13 cellular contexts compared by ENCODE assay signal in the genomic region with DNA sequence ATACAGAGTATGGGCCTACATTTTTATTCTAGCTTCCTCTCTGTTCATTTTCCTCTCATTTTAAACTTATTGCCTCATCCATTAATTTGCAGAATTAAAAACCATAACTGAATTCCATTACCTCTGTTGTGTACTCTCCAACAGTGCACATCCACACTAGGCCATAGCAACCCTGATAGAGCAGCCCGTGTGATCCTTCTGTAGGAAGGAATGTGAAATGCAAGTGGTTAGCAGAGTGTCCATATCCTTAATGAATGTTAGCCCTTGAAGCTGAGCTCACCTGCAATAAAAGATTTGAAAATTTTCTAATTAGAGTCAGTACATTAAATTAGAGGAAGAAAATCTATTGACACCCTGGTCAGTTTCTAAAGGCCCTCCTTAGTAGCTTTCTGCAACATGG. TPM values are rescaled to one million over a fixed set of nuclear protein-coding genes. Genes with fewer than 3 reads are reported as not detected.
DNase-seq lines count a peak whose midpoint lies in the region; ATAC-seq, FAIRE-seq and TF ChIP-seq lines count a peak whose summit lies in the region.
"Had no signal": no experiment of that assay in that cellular context is flagged by ENCODE, and none has a peak within 500 bp of the region (broad histone marks: within the 10 kb centered on the region; RNA-seq: fewer than 3 reads in every experiment).

No MANE protein-coding gene starts in this region.

- FAIRE-seq in D721Med (lab: Jason Lieb, UNC) = no peak

- peak; percentile 11 for TF ChIP-seq CTCF in D721Med (IDR thresholded peaks at IDR 0.05; ENCODE audit: insufficient read depth, missing control alignments)
- TF ChIP-seq CTCF in chondrocyte (IDR thresholded peaks at IDR 0.05) = peak; percentile 54
- peak; percentile 34 for TF ChIP-seq CTCF in mesothelial cell of epicardium (IDR thresholded peaks at IDR 0.05; ENCODE audit: unreplicated experiment)

- DNase-seq in D721Med (ENCODE audit: insufficient read length, low spot score) (no peak), LHCN-M2 (ENCODE audit: low read depth) (peak; percentile 15), chondrocyte (ENCODE audit: low spot score) (no peak), mesothelial cell of epicardium (ENCODE audit: low spot score in 2 of 2, unreplicated experiment in 2 of 2) (no peak)
- DNase-seq: activated CD8-positive, alpha-beta memory T cell treated with anti-CD3 and anti-CD28 coated beads, Interleukin-2, amount 10 ng/mL, durations not matched to agents 7 days and 5 days; activated naive CD4-positive, alpha-beta T cell treated with anti-CD3 and anti-CD28 coated beads, Interleukin-2, amount 50 U/mL, for 16 hours; central memory CD4-positive, alpha-beta T cell; nucleus accumbens; SJCRH30; spleen had no signal

- H3K36me3 Mint-ChIP-seq in chondrocyte (ENCODE audit: low read depth) (no peaks in the 10 kb centered on the region), mesothelial cell of epicardium (no peaks in the 10 kb centered on the region)
- H3K36me3 Mint-ChIP-seq: activated CD8-positive, alpha-beta memory T cell treated with anti-CD3 and anti-CD28 coated beads, Interleukin-2, amount 10 ng/mL, durations not matched to agents 7 days and 5 days had no signal

- H3K9me3 Mint-ChIP-seq in chondrocyte (ENCODE audit: low read depth) (no peaks in the 10 kb centered on the region), mesothelial cell of epicardium (no peaks in the 10 kb centered on the region)

- no peak for ATAC-seq in HG02763 (IDR thresholded peaks at IDR 0.05; ENCODE audit: unreplicated experiment)
- ATAC-seq in GM21576 (IDR thresholded peaks at IDR 0.05; ENCODE audit: unreplicated experiment) = no peak
- ATAC-seq in HG03196 (IDR thresholded peaks at IDR 0.05; ENCODE audit: unreplicated experiment) = no peak
- ATAC-seq: activated CD8-positive, alpha-beta memory T cell treated with anti-CD3 and anti-CD28 coated beads, Interleukin-2, amount 10 ng/mL, durations not matched to agents 7 days and 5 days had no signal

- H3K4me1 Mint-ChIP-seq in chondrocyte (ENCODE audit: low read depth) (peaks cover 1% of the 10 kb centered on the region), mesothelial cell of epicardium (no peaks in the 10 kb centered on the region)
- H3K4me1 Mint-ChIP-seq: activated CD8-positive, alpha-beta memory T cell treated with anti-CD3 and anti-CD28 coated beads, Interleukin-2, amount 10 ng/mL, durations not matched to agents 7 days and 5 days had no signal

- H3K27ac Mint-ChIP-seq in chondrocyte (ENCODE audit: unreplicated experiment) (no peak overlapping the region), mesothelial cell of epicardium (no peak overlapping the region)
- H3K27ac Mint-ChIP-seq: activated CD8-positive, alpha-beta memory T cell treated with anti-CD3 and anti-CD28 coated beads, Interleukin-2, amount 10 ng/mL, durations not matched to agents 7 days and 5 days had no signal

- H3K4me3 Mint-ChIP-seq in chondrocyte (ENCODE audit: unreplicated experiment) (no peak overlapping the region), mesothelial cell of epicardium (no peak overlapping the region)
- H3K4me3 Mint-ChIP-seq: activated CD8-positive, alpha-beta memory T cell treated with anti-CD3 and anti-CD28 coated beads, Interleukin-2, amount 10 ng/mL, durations not matched to agents 7 days and 5 days had no signal

- peaks cover 25% of the 10 kb centered on the region for H3K27me3 Mint-ChIP-seq in chondrocyte (ENCODE audit: low read depth)
- peaks cover 69% of the 10 kb centered on the region for H3K27me3 Mint-ChIP-seq in mesothelial cell of epicardium (ENCODE audit: low read depth)

RNA-seq across cellular contexts. Expression of gene GRIK2, which starts 6.5 kb away (rescaled TPM):
- total RNA-seq in LHCN-M2 (2014; rRNA removed) (2.9 and 6.2 TPM in 2 replicates), chondrocyte (8.2 to 15.8 TPM (median 8.3 TPM) in 3 replicates), mesothelial cell of epicardium (2.9 to 4.1 TPM (median 3.2 TPM) in 3 replicates)
- 6.4 TPM for polyA plus RNA-seq in LHCN-M2 (2012)
- total RNA-seq: activated CD8-positive, alpha-beta memory T cell treated with anti-CD3 and anti-CD28 coated beads, Interleukin-2, amount 10 ng/mL, durations not matched to agents 7 days and 5 days had no signal
